12 cellular contexts compared by ENCODE assay signal in the genomic region with DNA sequence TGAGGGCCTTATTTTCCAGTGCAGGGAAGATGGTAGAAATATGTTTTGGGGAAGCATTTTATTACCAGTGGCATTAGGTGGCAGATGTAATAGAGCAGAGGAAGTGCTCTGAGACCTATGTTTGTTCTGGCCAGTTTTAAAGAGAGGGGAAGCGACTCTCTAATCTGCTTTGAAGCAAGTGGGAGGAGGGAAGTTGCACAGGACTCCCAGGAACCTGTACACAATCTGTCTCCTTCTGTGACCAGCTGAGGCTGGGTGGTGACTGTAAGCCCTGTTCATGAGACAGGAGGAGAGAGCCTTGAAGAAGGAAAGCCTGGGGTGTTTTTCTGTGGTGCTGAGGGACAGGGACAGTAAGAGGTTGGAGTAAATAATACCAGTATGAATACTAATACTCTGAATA.
DNase-seq lines count a peak whose midpoint lies in the region; ATAC-seq and TF ChIP-seq lines count a peak whose summit lies in the region.
"Had no signal": no experiment of that assay in that cellular context is flagged by ENCODE, and none has a peak within 500 bp of the region (broad histone marks: within the 10 kb centered on the region; RNA-seq: fewer than 3 reads in every experiment).

No MANE protein-coding gene starts in this region.

- H3K36me3 ChIP-seq in adipocyte (ENCODE audit: control insufficient read depth, insufficient read depth, low read length, severe bottlenecking) (no peaks in the 10 kb centered on the region), lung (ENCODE audit: control insufficient read depth in 2 of 2, insufficient read depth in 2 of 2, low read length in 2 of 2) (no peaks in the 10 kb centered on the region), aorta (ENCODE audit: control insufficient read depth in 1 of 2, insufficient read depth in 2 of 2, low read length in 1 of 2) (peaks cover 0 to 4% of the 10 kb centered on the region in 2 donors), tibial nerve (no peaks in the 10 kb centered on the region)

- TF ChIP-seq POLR2A in tibial nerve (IDR thresholded peaks at IDR 0.05), result no peak

- H3K27ac ChIP-seq in lung (ENCODE audit: low read depth in 1 of 2, low read length in 1 of 2), result peak overlapping the region; percentile 3 to 72
- peak overlapping the region; percentile 43 to 100 for H3K27ac ChIP-seq in aorta (ENCODE audit: low read depth in 1 of 2, low read length in 2 of 2)
- peak overlapping the region in 2 of 4 donors; percentile 66 to 85 for H3K27ac ChIP-seq in tibial nerve
- H3K27ac ChIP-seq: GM23248 had no signal

- ATAC-seq in activated naive CD8-positive, alpha-beta T cell treated with anti-CD3 and anti-CD28 coated beads, Interleukin-2, amount 50 U/mL, for 24 hours, result no peak
- ATAC-seq in lung (ENCODE audit: insufficient read depth, low FRiP score) (no peak), aorta (ENCODE audit: low FRiP score) (no peak), HG02678 (IDR thresholded peaks at IDR 0.05; ENCODE audit: unreplicated experiment) (no peak)

- peak overlapping the region; percentile 48 for H3K9ac ChIP-seq in adipocyte (ENCODE audit: low read length)
- H3K9ac ChIP-seq: GM23248 had no signal

- peaks cover 8% of the 10 kb centered on the region for H3K36me3 Mint-ChIP-seq in activated naive CD8-positive, alpha-beta T cell treated with anti-CD3 and anti-CD28 coated beads for 36 hours
- peaks cover 4% of the 10 kb centered on the region for H3K36me3 Mint-ChIP-seq in activated naive CD8-positive, alpha-beta T cell treated with anti-CD3 and anti-CD28 coated beads, Interleukin-2, amount 50 U/mL, for 24 hours (ENCODE audit: low read depth)

- H3K27ac Mint-ChIP-seq in activated naive CD8-positive, alpha-beta T cell treated with anti-CD3 and anti-CD28 coated beads for 36 hours, result peak overlapping the region; percentile 4
- no peak overlapping the region for H3K27ac Mint-ChIP-seq in activated naive CD8-positive, alpha-beta T cell treated with anti-CD3 and anti-CD28 coated beads, Interleukin-2, amount 50 U/mL, for 24 hours

- WGBS in lung, 2 donors, result 21 to 43% methylated on average over 1 of the region's 1 CpG
- 0 to 1% methylated on average over 1 of the region's 1 CpG for WGBS in aorta, 2 donors
- 72 to 81% methylated on average over 1 of the region's 1 CpG for WGBS in tibial nerve, 2 donors

- no peaks in the 10 kb centered on the region for H3K27me3 Mint-ChIP-seq in activated naive CD8-positive, alpha-beta T cell treated with anti-CD3 and anti-CD28 coated beads for 36 hours
- no peaks in the 10 kb centered on the region for H3K27me3 Mint-ChIP-seq in activated naive CD8-positive, alpha-beta T cell treated with anti-CD3 and anti-CD28 coated beads, Interleukin-2, amount 50 U/mL, for 24 hours

- no peaks in the 10 kb centered on the region for H3K9me3 Mint-ChIP-seq in activated naive CD8-positive, alpha-beta T cell treated with anti-CD3 and anti-CD28 coated beads for 36 hours
- no peaks in the 10 kb centered on the region for H3K9me3 Mint-ChIP-seq in activated naive CD8-positive, alpha-beta T cell treated with anti-CD3 and anti-CD28 coated beads, Interleukin-2, amount 50 U/mL, for 24 hours

- DNase-seq in activated naive CD8-positive, alpha-beta T cell treated with anti-CD3 and anti-CD28 coated beads for 36 hours, result no peak
- DNase-seq in activated naive CD8-positive, alpha-beta T cell treated with anti-CD3 and anti-CD28 coated beads, Interleukin-2, amount 50 U/mL, for 24 hours, result no peak
- DNase-seq in adipocyte (ENCODE audit: low read depth) (no peak), lung (ENCODE audit: low spot score) (no peak), aorta (peak in 1 of 2 donors; percentile 51), hippocampal formation (lab: John Stamatoyannopoulos, UW) (no peak), tibial nerve (ENCODE audit: low spot score in 2 of 2) (no peak)
- DNase-seq: GM23248, NCI-H446 treated with DMSO at 0.1 percent for 48 hours, nucleus accumbens had no signal

- H3K9me3 ChIP-seq in adipocyte (ENCODE audit: control insufficient read depth, low read length) (no peaks in the 10 kb centered on the region), lung (ENCODE audit: control insufficient read depth in 2 of 2, insufficient read depth in 1 of 2, low read length in 1 of 2) (no peaks in the 10 kb centered on the region), aorta (ENCODE audit: control insufficient read depth, low read length) (no peaks in the 10 kb centered on the region), tibial nerve (no peaks in the 10 kb centered on the region)

- no peak for TF ChIP-seq EP300 in tibial nerve (IDR thresholded peaks at IDR 0.05)

- H3K4me3 ChIP-seq in adipocyte (ENCODE audit: low read length) (no peak overlapping the region), lung (no peak overlapping the region), aorta (ENCODE audit: low read length in 2 of 2) (peak overlapping the region; percentile 12 to 79), tibial nerve (no peak overlapping the region)
- H3K4me3 ChIP-seq: GM12878, GM23248 had no signal

- intact Hi-C loops in aorta (cut with DNase I), result loop anchor here (5.0 to 10.0 kb wide), 6 partner anchors 37 to 472 kb away; partner anchors contain the start of gene BCL6 (in 1 of the 2)

- no peak overlapping the region for H3K4me3 Mint-ChIP-seq in activated naive CD8-positive, alpha-beta T cell treated with anti-CD3 and anti-CD28 coated beads for 36 hours
- H3K4me3 Mint-ChIP-seq in activated naive CD8-positive, alpha-beta T cell treated with anti-CD3 and anti-CD28 coated beads, Interleukin-2, amount 50 U/mL, for 24 hours, result no peak overlapping the region

- H3K4me1 ChIP-seq in adipocyte (ENCODE audit: control insufficient read depth, insufficient read depth, low read length) (peaks cover 45% of the 10 kb centered on the region), lung (ENCODE audit: control insufficient read depth in 2 of 2, insufficient read depth in 2 of 2, low read length in 2 of 2) (peaks cover 10 to 41% of the 10 kb centered on the region in 2 donors), aorta (ENCODE audit: control insufficient read depth in 1 of 2, insufficient read depth in 2 of 2, low read length in 2 of 2) (peaks cover 8 to 15% of the 10 kb centered on the region in 2 donors), tibial nerve (peaks cover 0 to 57% (median 16%) of the 10 kb centered on the region in 4 donors)

- H3K27me3 ChIP-seq in adipocyte (replicated peaks; ENCODE audit: control insufficient read depth, insufficient read depth, low read length) (no peaks in the 10 kb centered on the region), lung (ENCODE audit: control insufficient read depth, insufficient read depth) (no peaks in the 10 kb centered on the region), aorta (ENCODE audit: control insufficient read depth in 1 of 2, insufficient read depth in 2 of 2, low read length in 1 of 2) (no peaks in the 10 kb centered on the region), tibial nerve (no peaks in the 10 kb centered on the region)

- TF ChIP-seq CTCF in lung (IDR thresholded peaks at IDR 0.05; ENCODE audit: control extremely low read depth, extremely low read depth) (no peak), tibial nerve (IDR thresholded peaks at IDR 0.05) (no peak)

- H3K4me1 Mint-ChIP-seq in activated naive CD8-positive, alpha-beta T cell treated with anti-CD3 and anti-CD28 coated beads for 36 hours, result peaks cover 20% of the 10 kb centered on the region
- H3K4me1 Mint-ChIP-seq in activated naive CD8-positive, alpha-beta T cell treated with anti-CD3 and anti-CD28 coated beads, Interleukin-2, amount 50 U/mL, for 24 hours, result peaks cover 26% of the 10 kb centered on the region

Comparison
In these comparisons a context has a peak if more than half of its experiments do, and no peak if none do; other contexts are left out.
1. H3K4me3 ChIP-seq: peak in aorta (2 of 2); none in adipocyte (single experiment), lung (single experiment) and tibial nerve (0 of 4).